Comparison of ENCODE assay signal across 1 cellular context in the genomic region with DNA sequence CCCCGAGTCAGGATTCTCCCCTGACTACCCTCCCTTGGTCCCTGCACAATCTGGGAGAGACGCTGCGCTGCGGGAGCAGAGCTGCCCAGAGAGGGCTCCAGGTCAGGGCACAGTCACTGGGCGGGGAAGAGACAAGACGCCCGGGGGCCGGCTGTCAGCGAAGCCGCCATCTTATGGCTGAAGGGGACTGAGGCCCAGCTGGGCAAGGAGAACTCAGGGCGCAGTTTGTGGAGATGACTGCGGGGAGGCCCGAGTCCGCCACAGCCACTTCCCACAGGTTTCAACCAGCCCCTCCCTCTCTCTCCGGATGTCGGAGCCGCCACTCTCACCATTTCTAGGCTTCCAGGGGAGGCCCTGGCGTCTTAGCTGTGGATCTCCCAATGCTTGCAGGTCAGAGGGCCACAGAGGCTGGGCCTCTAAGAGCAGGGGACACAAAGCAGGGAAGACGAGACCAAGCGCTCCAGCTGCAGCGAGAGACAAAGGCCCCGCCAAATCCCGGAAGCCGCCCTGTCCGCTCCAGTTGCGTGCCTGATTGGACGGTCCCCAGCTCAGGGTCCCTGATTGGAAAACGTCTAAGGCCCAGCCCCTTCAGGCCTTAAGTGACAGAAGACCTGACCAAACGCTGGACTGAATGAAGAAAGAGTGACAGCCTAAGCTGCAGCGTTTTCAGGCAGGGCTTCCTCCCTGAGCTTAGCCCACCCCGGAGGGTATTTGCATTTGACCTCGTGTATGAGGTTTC.
TF ChIP-seq lines count a peak whose summit lies in the region.

A gene (minus strand): TSS at position 484 of the 739 bp plus-strand sequence. CDS start 152 bp downstream, at position 332.

TF ChIP-seq in HepG2, 621 proteins besides CTCF, POLR2A, EP300 and RAD21 (continued from another document and continues in another):
- TF ChIP-seq, protein P1, sequence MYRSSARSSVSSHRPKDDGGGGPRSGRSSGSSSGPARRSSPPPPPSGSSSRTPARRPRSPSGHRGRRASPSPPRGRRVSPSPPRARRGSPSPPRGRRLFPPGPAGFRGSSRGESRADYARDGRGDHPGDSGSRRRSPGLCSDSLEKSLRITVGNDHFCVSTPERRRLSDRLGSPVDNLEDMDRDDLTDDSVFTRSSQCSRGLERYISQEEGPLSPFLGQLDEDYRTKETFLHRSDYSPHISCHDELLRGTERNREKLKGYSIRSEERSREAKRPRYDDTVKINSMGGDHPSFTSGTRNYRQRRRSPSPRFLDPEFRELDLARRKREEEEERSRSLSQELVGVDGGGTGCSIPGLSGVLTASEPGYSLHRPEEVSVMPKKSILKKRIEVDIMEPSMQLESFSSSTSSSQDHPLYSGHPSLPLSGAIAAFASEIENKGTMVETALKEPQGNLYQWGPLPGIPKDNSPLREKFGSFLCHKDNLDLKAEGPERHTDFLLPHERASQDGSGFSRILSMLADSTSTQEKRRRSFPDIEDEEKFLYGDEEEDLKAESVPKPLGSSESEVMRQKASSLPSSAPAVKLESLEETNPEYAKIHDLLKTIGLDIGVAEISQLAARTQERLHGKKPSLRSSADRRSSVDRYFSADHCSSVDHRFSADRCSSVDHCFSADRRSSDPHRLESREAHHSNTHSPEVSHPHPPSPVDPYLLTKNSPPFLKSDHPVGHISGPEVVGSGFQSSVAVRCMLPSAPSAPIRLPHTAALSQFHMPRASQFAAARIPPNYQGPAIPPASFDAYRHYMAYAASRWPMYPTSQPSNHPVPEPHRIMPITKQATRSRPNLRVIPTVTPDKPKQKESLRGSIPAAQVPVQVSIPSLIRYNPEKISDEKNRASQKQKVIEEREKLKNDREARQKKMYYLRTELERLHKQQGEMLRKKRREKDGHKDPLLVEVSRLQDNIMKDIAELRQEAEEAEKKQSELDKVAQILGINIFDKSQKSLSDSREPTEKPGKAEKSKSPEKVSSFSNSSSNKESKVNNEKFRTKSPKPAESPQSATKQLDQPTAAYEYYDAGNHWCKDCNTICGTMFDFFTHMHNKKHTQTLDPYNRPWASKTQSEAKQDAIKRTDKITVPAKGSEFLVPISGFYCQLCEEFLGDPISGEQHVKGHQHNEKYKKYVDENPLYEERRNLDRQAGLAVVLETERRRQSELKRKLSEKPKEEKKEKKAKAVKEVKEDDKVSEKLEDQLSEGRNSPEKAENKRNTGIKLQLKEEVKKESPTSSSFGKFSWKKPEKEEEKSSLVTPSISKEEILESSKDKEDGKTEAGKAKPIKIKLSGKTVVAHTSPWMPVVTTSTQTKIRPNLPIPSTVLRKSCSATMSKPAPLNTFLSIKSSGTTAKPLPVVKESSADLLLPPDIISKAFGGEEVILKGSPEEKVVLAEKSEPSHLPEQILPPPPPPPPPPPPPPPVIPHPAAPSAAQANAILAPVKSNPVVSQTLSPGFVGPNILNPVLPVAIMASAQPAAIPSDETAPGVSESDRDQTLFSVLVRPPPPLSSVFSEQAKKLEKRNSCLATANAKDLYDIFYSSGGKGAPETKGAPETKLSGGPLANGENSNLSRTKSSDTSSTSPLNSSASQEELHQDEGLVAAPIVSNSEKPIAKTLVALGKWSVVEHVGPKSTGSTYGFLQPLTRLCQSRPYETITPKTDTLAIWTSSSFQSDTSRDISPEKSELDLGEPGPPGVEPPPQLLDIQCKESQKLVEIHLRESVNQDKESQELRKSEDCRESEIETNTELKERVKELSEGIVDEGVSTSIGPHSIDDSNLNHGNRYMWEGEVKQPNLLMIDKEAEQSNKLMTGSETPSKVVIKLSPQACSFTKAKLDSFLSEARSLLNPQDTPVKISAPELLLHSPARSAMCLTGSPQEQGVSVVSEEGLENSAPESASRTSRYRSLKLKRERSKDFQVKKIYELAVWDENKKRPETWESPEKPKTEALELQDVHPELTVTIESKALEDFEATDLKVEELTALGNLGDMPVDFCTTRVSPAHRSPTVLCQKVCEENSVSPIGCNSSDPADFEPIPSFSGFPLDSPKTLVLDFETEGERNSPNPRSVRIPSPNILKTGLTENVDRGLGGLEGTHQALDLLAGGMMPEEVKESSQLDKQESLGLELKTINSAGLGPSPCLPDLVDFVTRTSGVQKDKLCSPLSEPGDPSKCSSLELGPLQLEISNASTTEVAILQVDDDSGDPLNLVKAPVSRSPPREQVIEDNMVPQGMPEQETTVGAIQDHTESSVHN (CRISPR knock-in tag; IDR thresholded peaks at IDR 0.05) = no peak
- no peak for TF ChIP-seq MBD4 (IDR thresholded peaks at IDR 0.05; ENCODE audit: borderline replicate concordance, low read length)
- TF ChIP-seq ZMYM2 (CRISPR knock-in tag; IDR thresholded peaks at IDR 0.05) = no peak
- no peak for TF ChIP-seq ZFP36L2 (CRISPR knock-in tag; IDR thresholded peaks at IDR 0.05)
- no peak for TF ChIP-seq ZNF672 (CRISPR knock-in tag; IDR thresholded peaks at IDR 0.05)
- TF ChIP-seq MTF1 (CRISPR knock-in tag; IDR thresholded peaks at IDR 0.05) = no peak
- TF ChIP-seq ZNF713 (CRISPR knock-in tag; IDR thresholded peaks at IDR 0.05) = no peak
- TF ChIP-seq ZSCAN12 (CRISPR knock-in tag; IDR thresholded peaks at IDR 0.05) = no peak
- no peak for TF ChIP-seq ZNF550 (CRISPR knock-in tag; IDR thresholded peaks at IDR 0.05; ENCODE audit: borderline replicate concordance)
- TF ChIP-seq, protein P2, sequence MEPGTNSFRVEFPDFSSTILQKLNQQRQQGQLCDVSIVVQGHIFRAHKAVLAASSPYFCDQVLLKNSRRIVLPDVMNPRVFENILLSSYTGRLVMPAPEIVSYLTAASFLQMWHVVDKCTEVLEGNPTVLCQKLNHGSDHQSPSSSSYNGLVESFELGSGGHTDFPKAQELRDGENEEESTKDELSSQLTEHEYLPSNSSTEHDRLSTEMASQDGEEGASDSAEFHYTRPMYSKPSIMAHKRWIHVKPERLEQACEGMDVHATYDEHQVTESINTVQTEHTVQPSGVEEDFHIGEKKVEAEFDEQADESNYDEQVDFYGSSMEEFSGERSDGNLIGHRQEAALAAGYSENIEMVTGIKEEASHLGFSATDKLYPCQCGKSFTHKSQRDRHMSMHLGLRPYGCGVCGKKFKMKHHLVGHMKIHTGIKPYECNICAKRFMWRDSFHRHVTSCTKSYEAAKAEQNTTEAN (CRISPR knock-in tag; conservative IDR thresholded peaks at IDR 0.05) = no peak
- peak; percentile 40 for TF ChIP-seq AGO2 (optimal IDR thresholded peaks at IDR 0.05; ENCODE audit: low read depth, low read length)
- TF ChIP-seq ZNF430 (CRISPR knock-in tag; IDR thresholded peaks at IDR 0.05) = no peak
- peak; percentile 26; the same call in 1 of the 2 replicates for TF ChIP-seq ZNF350 (CRISPR knock-in tag; IDR thresholded peaks at IDR 0.05; ENCODE audit: borderline replicate concordance, low read depth)
- no peak for TF ChIP-seq PAX8 (CRISPR knock-in tag; IDR thresholded peaks at IDR 0.05; ENCODE audit: borderline replicate concordance)
- TF ChIP-seq DPF2 (CRISPR knock-in tag; IDR thresholded peaks at IDR 0.05; ENCODE audit: borderline replicate concordance, low read depth) = no peak
- TF ChIP-seq, protein P3, sequence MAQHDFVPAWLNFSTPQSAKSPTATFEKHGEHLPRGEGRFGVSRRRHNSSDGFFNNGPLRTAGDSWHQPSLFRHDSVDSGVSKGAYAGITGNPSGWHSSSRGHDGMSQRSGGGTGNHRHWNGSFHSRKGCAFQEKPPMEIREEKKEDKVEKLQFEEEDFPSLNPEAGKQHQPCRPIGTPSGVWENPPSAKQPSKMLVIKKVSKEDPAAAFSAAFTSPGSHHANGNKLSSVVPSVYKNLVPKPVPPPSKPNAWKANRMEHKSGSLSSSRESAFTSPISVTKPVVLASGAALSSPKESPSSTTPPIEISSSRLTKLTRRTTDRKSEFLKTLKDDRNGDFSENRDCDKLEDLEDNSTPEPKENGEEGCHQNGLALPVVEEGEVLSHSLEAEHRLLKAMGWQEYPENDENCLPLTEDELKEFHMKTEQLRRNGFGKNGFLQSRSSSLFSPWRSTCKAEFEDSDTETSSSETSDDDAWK (CRISPR knock-in tag; IDR thresholded peaks at IDR 0.05) = no peak
- no peak for TF ChIP-seq RBAK (CRISPR knock-in tag; IDR thresholded peaks at IDR 0.05)
- TF ChIP-seq, protein P4, sequence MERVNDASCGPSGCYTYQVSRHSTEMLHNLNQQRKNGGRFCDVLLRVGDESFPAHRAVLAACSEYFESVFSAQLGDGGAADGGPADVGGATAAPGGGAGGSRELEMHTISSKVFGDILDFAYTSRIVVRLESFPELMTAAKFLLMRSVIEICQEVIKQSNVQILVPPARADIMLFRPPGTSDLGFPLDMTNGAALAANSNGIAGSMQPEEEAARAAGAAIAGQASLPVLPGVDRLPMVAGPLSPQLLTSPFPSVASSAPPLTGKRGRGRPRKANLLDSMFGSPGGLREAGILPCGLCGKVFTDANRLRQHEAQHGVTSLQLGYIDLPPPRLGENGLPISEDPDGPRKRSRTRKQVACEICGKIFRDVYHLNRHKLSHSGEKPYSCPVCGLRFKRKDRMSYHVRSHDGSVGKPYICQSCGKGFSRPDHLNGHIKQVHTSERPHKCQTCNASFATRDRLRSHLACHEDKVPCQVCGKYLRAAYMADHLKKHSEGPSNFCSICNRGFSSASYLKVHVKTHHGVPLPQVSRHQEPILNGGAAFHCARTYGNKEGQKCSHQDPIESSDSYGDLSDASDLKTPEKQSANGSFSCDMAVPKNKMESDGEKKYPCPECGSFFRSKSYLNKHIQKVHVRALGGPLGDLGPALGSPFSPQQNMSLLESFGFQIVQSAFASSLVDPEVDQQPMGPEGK (CRISPR knock-in tag; IDR thresholded peaks at IDR 0.05) = no peak
- no peak; the same call in 1 of the 2 replicates for TF ChIP-seq ZMYM3 (CRISPR knock-in tag; IDR thresholded peaks at IDR 0.05)
- no peak for TF ChIP-seq HHEX (CRISPR knock-in tag; IDR thresholded peaks at IDR 0.05)
- peak; percentile 36 for TF ChIP-seq ZNF883 (CRISPR knock-in tag; IDR thresholded peaks at IDR 0.05; ENCODE audit: not compliant biosample characterization)
- TF ChIP-seq HNRNPH1 (optimal IDR thresholded peaks at IDR 0.05; ENCODE audit: low read depth, low read length) = no peak
- TF ChIP-seq ZNF644 (CRISPR knock-in tag; IDR thresholded peaks at IDR 0.05; ENCODE audit: low read depth) = no peak
- TF ChIP-seq ZNF136 (CRISPR knock-in tag; IDR thresholded peaks at IDR 0.05; ENCODE audit: low read depth) = no peak
- TF ChIP-seq, protein P5, sequence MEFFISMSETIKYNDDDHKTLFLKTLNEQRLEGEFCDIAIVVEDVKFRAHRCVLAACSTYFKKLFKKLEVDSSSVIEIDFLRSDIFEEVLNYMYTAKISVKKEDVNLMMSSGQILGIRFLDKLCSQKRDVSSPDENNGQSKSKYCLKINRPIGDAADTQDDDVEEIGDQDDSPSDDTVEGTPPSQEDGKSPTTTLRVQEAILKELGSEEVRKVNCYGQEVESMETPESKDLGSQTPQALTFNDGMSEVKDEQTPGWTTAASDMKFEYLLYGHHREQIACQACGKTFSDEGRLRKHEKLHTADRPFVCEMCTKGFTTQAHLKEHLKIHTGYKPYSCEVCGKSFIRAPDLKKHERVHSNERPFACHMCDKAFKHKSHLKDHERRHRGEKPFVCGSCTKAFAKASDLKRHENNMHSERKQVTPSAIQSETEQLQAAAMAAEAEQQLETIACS (CRISPR knock-in tag; IDR thresholded peaks at IDR 0.05) = no peak
- TF ChIP-seq XRCC5 (optimal IDR thresholded peaks at IDR 0.05; ENCODE audit: low read length) = peak; percentile 65
- TF ChIP-seq ZNF564 (CRISPR knock-in tag; IDR thresholded peaks at IDR 0.05) = no peak
- TF ChIP-seq ZNF10 (CRISPR knock-in tag; IDR thresholded peaks at IDR 0.05; ENCODE audit: borderline replicate concordance, low read depth) = no peak
- no peak for TF ChIP-seq MBNL3 (CRISPR knock-in tag; conservative IDR thresholded peaks at IDR 0.05)
- TF ChIP-seq ZNF850 (CRISPR knock-in tag; conservative IDR thresholded peaks at IDR 0.05) = no peak
- no peak for TF ChIP-seq MED8 (CRISPR knock-in tag; IDR thresholded peaks at IDR 0.05; ENCODE audit: insufficient replicate concordance)
- TF ChIP-seq RARG (CRISPR knock-in tag; IDR thresholded peaks at IDR 0.05; ENCODE audit: low read depth) = no peak
- TF ChIP-seq HOXA9 (CRISPR knock-in tag; IDR thresholded peaks at IDR 0.05; ENCODE audit: borderline replicate concordance) = no peak
- TF ChIP-seq ISX (CRISPR knock-in tag; conservative IDR thresholded peaks at IDR 0.05) = no peak
- TF ChIP-seq, protein P6, sequence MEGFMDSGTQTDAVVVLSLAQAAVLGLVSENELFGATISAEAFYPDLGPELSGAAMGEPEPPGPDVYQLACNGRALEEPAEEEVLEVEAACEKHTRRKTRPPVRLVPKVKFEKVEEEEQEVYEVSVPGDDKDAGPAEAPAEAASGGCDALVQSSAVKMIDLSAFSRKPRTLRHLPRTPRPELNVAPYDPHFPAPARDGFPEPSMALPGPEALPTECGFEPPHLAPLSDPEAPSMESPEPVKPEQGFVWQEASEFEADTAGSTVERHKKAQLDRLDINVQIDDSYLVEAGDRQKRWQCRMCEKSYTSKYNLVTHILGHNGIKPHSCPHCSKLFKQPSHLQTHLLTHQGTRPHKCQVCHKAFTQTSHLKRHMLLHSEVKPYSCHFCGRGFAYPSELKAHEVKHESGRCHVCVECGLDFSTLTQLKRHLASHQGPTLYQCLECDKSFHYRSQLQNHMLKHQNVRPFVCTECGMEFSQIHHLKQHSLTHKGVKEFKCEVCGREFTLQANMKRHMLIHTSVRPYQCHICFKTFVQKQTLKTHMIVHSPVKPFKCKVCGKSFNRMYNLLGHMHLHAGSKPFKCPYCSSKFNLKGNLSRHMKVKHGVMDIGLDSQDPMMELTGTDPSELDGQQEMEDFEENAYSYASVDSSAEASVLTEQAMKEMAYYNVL (CRISPR knock-in tag; IDR thresholded peaks at IDR 0.05; ENCODE audit: borderline replicate concordance) = no peak
- TF ChIP-seq, protein P7, sequence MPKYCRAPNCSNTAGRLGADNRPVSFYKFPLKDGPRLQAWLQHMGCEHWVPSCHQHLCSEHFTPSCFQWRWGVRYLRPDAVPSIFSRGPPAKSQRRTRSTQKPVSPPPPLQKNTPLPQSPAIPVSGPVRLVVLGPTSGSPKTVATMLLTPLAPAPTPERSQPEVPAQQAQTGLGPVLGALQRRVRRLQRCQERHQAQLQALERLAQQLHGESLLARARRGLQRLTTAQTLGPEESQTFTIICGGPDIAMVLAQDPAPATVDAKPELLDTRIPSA (CRISPR knock-in tag; IDR thresholded peaks at IDR 0.05; ENCODE audit: borderline replicate concordance) = no peak
- TF ChIP-seq ETV6 (CRISPR knock-in tag; conservative IDR thresholded peaks at IDR 0.05) = no peak
- TF ChIP-seq, protein P8, sequence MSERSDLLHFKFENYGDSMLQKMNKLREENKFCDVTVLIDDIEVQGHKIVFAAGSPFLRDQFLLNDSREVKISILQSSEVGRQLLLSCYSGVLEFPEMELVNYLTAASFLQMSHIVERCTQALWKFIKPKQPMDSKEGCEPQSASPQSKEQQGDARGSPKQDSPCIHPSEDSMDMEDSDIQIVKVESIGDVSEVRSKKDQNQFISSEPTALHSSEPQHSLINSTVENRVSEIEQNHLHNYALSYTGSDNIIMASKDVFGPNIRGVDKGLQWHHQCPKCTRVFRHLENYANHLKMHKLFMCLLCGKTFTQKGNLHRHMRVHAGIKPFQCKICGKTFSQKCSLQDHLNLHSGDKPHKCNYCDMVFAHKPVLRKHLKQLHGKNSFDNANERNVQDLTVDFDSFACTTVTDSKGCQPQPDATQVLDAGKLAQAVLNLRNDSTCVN (CRISPR knock-in tag; IDR thresholded peaks at IDR 0.05; ENCODE audit: borderline replicate concordance) = no peak
- no peak for TF ChIP-seq NAIF1 (CRISPR knock-in tag; IDR thresholded peaks at IDR 0.05; ENCODE audit: borderline replicate concordance)
- TF ChIP-seq SALL2 (CRISPR knock-in tag; IDR thresholded peaks at IDR 0.05) = no peak
- no peak for TF ChIP-seq STAT5B (CRISPR knock-in tag; IDR thresholded peaks at IDR 0.05)
- 0 out of 2 replicates have a peak, but pooled peaks have one; percentile 45 for TF ChIP-seq SMYD3 (CRISPR knock-in tag; IDR thresholded peaks at IDR 0.05)
- TF ChIP-seq NFKB2 (CRISPR knock-in tag; IDR thresholded peaks at IDR 0.05; ENCODE audit: borderline replicate concordance) = no peak; the same call in 1 of the 2 replicates
- no peak for TF ChIP-seq POLR2AphosphoS2 (IDR thresholded peaks at IDR 0.05; ENCODE audit: low read depth, low read length)
- no peak for TF ChIP-seq ZNF720 (CRISPR knock-in tag; IDR thresholded peaks at IDR 0.05)
